ENCODE assay signal across 1 cellular context in genomic region chr17:45081046-45081703, GRCh38.
TF ChIP-seq lines count a peak whose summit lies in the region.

No MANE protein-coding gene starts in this region.

TF ChIP-seq in GM23338, 12 proteins besides CTCF, POLR2A, EP300 and RAD21:
- no peak for TF ChIP-seq NANOG (IDR thresholded peaks at IDR 0.05; ENCODE audit: borderline replicate concordance)
- no peak for TF ChIP-seq ZNF462 (CRISPR knock-in tag; IDR thresholded peaks at IDR 0.05)
- no peak for TF ChIP-seq ETS1 (IDR thresholded peaks at IDR 0.05)
- no peak for TF ChIP-seq ZNF331 (CRISPR knock-in tag; IDR thresholded peaks at IDR 0.05; ENCODE audit: low read depth)
